Comparison of ENCODE assay signal across 9 cellular contexts in the genomic region with DNA sequence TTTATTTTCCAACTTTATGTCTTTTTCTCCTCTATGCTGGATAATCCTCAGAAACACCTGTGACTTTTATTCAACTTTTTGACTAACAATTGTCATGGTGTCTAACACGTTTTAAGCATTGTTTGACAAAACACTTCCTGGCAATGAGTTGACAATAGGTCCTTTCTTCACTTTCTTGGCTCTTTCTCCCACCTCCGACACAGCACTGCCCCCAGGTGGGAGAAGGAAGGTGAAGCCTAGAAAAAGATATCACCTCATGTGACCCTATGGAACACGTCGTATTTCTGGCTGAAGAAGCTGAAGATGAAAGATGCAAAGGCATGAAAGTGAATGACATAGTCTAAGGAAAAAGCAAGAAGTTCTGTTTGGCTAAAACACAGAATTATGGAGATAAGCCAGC.
A peak's percentile ranks its signal among the peaks of the same experiment; 100 is the strongest.
DNase-seq lines count a peak whose midpoint lies in the region; ATAC-seq and TF ChIP-seq lines count a peak whose summit lies in the region.
"Had no signal": no experiment of that assay in that cellular context is flagged by ENCODE, and none has a peak within 500 bp of the region (broad histone marks: within the 10 kb centered on the region; RNA-seq: fewer than 3 reads in every experiment).

No MANE protein-coding gene starts in this region.

- H3K27ac ChIP-seq in RWPE1 (no peak overlapping the region), iPS DF 6.9 (ENCODE audit: low read length) (no peak overlapping the region), suprapubic skin (no peak overlapping the region)

- H3K36me3 ChIP-seq in iPS DF 6.9 (ENCODE audit: control insufficient read depth, insufficient read depth, low read length) (no peaks in the 10 kb centered on the region), suprapubic skin (no peaks in the 10 kb centered on the region)

- no peaks in the 10 kb centered on the region for H3K27me3 Mint-ChIP-seq in HFFc6 (ENCODE audit: insufficient read depth)
- H3K27me3 Mint-ChIP-seq in activated T-helper 17 cell treated with anti-CD3 and anti-CD28 coated beads, Interleukin-2, amount 50 U/mL, for 72 hours, result peaks cover 3% of the 10 kb centered on the region

- H3K4me1 ChIP-seq in iPS DF 6.9 (ENCODE audit: control insufficient read depth, insufficient read depth, low read length) (no peaks in the 10 kb centered on the region), suprapubic skin (no peaks in the 10 kb centered on the region)

- WGBS in iPS DF 6.9 (ENCODE audit: insufficient coverage, insufficient read length), result no CpG with 5 or more reads among the region's 4 CpGs
- WGBS in suprapubic skin, result 18% methylated on average over 4 of the region's 4 CpGs

- H3K27me3 ChIP-seq in iPS DF 6.9 (ENCODE audit: control insufficient read depth, insufficient read depth, low read length) (no peaks in the 10 kb centered on the region), suprapubic skin (no peaks in the 10 kb centered on the region)

- H3K9me3 ChIP-seq in iPS DF 6.9 (ENCODE audit: control insufficient read depth, insufficient read depth, low read length) (no peaks in the 10 kb centered on the region), suprapubic skin (no peaks in the 10 kb centered on the region)

- no peaks in the 10 kb centered on the region for H3K4me1 Mint-ChIP-seq in HFFc6 (ENCODE audit: low read depth)
- H3K4me1 Mint-ChIP-seq in activated T-helper 17 cell treated with anti-CD3 and anti-CD28 coated beads, Interleukin-2, amount 50 U/mL, for 72 hours, result no peaks in the 10 kb centered on the region
- H3K4me1 Mint-ChIP-seq: memory B cell had no signal

- no peak for TF ChIP-seq EP300 in suprapubic skin (IDR thresholded peaks at IDR 0.05)

- H3K4me3 ChIP-seq in iPS DF 6.9 (ENCODE audit: low read length) (no peak overlapping the region), suprapubic skin (no peak overlapping the region)

- ATAC-seq in activated T-helper 17 cell treated with anti-CD3 and anti-CD28 coated beads, Interleukin-2, amount 50 U/mL, for 72 hours (replicated peaks), result no peak

- H3K4me3 Mint-ChIP-seq in HFFc6, result no peak overlapping the region
- H3K4me3 Mint-ChIP-seq in activated T-helper 17 cell treated with anti-CD3 and anti-CD28 coated beads, Interleukin-2, amount 50 U/mL, for 72 hours, result no peak overlapping the region
- H3K4me3 Mint-ChIP-seq: memory B cell had no signal

- POLR2A ChIA-PET in RWPE1 (lab: Yijun Ruan, JAX; ENCODE audit: low non-redundant PET), result no interaction called here

- DNase-seq in D341Med (ENCODE audit: low spot score), result peak; percentile 57
- DNase-seq in HFFc6, result no peak
- DNase-seq in RWPE1 (ENCODE audit: low spot score), result peak; percentile 18
- peak; percentile 39 for DNase-seq in iPS DF 6.9 (ENCODE audit: low read depth, low spot score)
- DNase-seq in head of caudate nucleus, result no peak
- DNase-seq in suprapubic skin (ENCODE audit: low spot score in 2 of 2), result no peak
- no peak for DNase-seq in germinal center (ENCODE audit: low spot score)

- intact Hi-C loops in head of caudate nucleus (cut with DNase I), result no loop called here

- no peak overlapping the region for H3K27ac Mint-ChIP-seq in HFFc6
- H3K27ac Mint-ChIP-seq in activated T-helper 17 cell treated with anti-CD3 and anti-CD28 coated beads, Interleukin-2, amount 50 U/mL, for 72 hours, result no peak overlapping the region
- H3K27ac Mint-ChIP-seq: memory B cell had no signal

- H3K9me3 Mint-ChIP-seq in HFFc6, result peaks cover 7% of the 10 kb centered on the region
- H3K9me3 Mint-ChIP-seq in activated T-helper 17 cell treated with anti-CD3 and anti-CD28 coated beads, Interleukin-2, amount 50 U/mL, for 72 hours, result no peaks in the 10 kb centered on the region

- no peaks in the 10 kb centered on the region for H3K36me3 Mint-ChIP-seq in HFFc6 (ENCODE audit: low read depth)
- H3K36me3 Mint-ChIP-seq in activated T-helper 17 cell treated with anti-CD3 and anti-CD28 coated beads, Interleukin-2, amount 50 U/mL, for 72 hours (ENCODE audit: low read depth), result no peaks in the 10 kb centered on the region
- H3K36me3 Mint-ChIP-seq: memory B cell had no signal

- peak; percentile 40 for TF ChIP-seq CTCF in HFFc6 (IDR thresholded peaks at IDR 0.05)
- TF ChIP-seq CTCF in RWPE1 (conservative IDR thresholded peaks at IDR 0.05; ENCODE audit: low read depth), result no peak; the same call in 1 of the 2 replicates
- TF ChIP-seq CTCF in suprapubic skin (IDR thresholded peaks at IDR 0.05), result no peak

- CTCF ChIA-PET in RWPE1 (lab: Yijun Ruan, JAX), result interaction anchor here (0.6 to 0.8 kb wide), 3 partner anchors 473 to 1487 kb away, joined by 3 to 4 read pairs (median 3); no protein-coding TSS in a partner anchor

- no peak for TF ChIP-seq POLR2A in suprapubic skin (IDR thresholded peaks at IDR 0.05)

Comparison
In these comparisons a context has a peak if more than half of its experiments do, and no peak if none do; other contexts are left out.
1. DNase-seq: peak in D341Med (single experiment), RWPE1 (single experiment) and iPS DF 6.9 (single experiment); none in HFFc6 (single experiment), head of caudate nucleus (0 of 42), suprapubic skin (0 of 2) and germinal center (single experiment).